ENCODE assay signal across 15 cellular contexts in genomic region chr4:119659576-119659975, GRCh38. TPM values are rescaled to one million over a fixed set of nuclear protein-coding genes. Genes with fewer than 3 reads are reported as not detected.
DNase-seq lines count a peak whose midpoint lies in the region; ATAC-seq and TF ChIP-seq lines count a peak whose summit lies in the region.
"Had no signal": no experiment of that assay in that cellular context is flagged by ENCODE, and none has a peak within 500 bp of the region (broad histone marks: within the 10 kb centered on the region; RNA-seq: fewer than 3 reads in every experiment).

No MANE protein-coding gene starts in this region.

- no peaks in the 10 kb centered on the region for H3K4me1 Mint-ChIP-seq in activated CD8-positive, alpha-beta T cell treated with anti-CD3 and anti-CD28 coated beads for 36 hours (ENCODE audit: low read depth)
- H3K4me1 Mint-ChIP-seq: B cell had no signal

- TF ChIP-seq CTCF in activated CD8-positive, alpha-beta T cell treated with anti-CD3 and anti-CD28 coated beads for 36 hours (IDR thresholded peaks at IDR 0.05) = no peak

- intact Hi-C loops in activated CD8-positive, alpha-beta T cell treated with anti-CD3 and anti-CD28 coated beads for 36 hours (cut with micrococcal nuclease) = no loop called here

- no peak overlapping the region for H3K27ac Mint-ChIP-seq in activated CD8-positive, alpha-beta T cell treated with anti-CD3 and anti-CD28 coated beads for 36 hours
- H3K27ac Mint-ChIP-seq: activated naive CD8-positive, alpha-beta T cell treated with anti-CD3 and anti-CD28 coated beads, Interleukin-2, amount 10 ng/mL, durations not matched to agents 7 days and 5 days; B cell had no signal

- H3K9me3 Mint-ChIP-seq in activated CD8-positive, alpha-beta T cell treated with anti-CD3 and anti-CD28 coated beads for 36 hours = no peaks in the 10 kb centered on the region
- H3K9me3 Mint-ChIP-seq: activated naive CD8-positive, alpha-beta T cell treated with anti-CD3 and anti-CD28 coated beads, Interleukin-2, amount 10 ng/mL, durations not matched to agents 7 days and 5 days had no signal

- H3K27ac ChIP-seq in substantia nigra (ENCODE audit: low read depth, low read length, poor library complexity, severe bottlenecking) = no peak overlapping the region
- H3K27ac ChIP-seq: colonic mucosa had no signal

- no peak for ATAC-seq in activated CD8-positive, alpha-beta T cell treated with anti-CD3 and anti-CD28 coated beads for 36 hours
- ATAC-seq in GM19395 (IDR thresholded peaks at IDR 0.05; ENCODE audit: unreplicated experiment) = no peak
- ATAC-seq: esophagus mucosa had no signal

- H3K36me3 Mint-ChIP-seq in activated CD8-positive, alpha-beta T cell treated with anti-CD3 and anti-CD28 coated beads for 36 hours (ENCODE audit: low read depth) = no peaks in the 10 kb centered on the region
- H3K36me3 Mint-ChIP-seq: activated naive CD8-positive, alpha-beta T cell treated with anti-CD3 and anti-CD28 coated beads, Interleukin-2, amount 10 ng/mL, durations not matched to agents 7 days and 5 days had no signal

- POLR2A ChIA-PET in activated CD8-positive, alpha-beta T cell treated with anti-CD3 and anti-CD28 coated beads for 36 hours (lab: Charles Lee) = interaction anchor here (0.9 kb wide), 1 partner anchor 32 kb away, joined by 3 read pairs; no protein-coding TSS in a partner anchor

- peaks cover 2% of the 10 kb centered on the region for H3K27me3 Mint-ChIP-seq in activated CD8-positive, alpha-beta T cell treated with anti-CD3 and anti-CD28 coated beads for 36 hours

- no peak overlapping the region for H3K4me3 Mint-ChIP-seq in activated CD8-positive, alpha-beta T cell treated with anti-CD3 and anti-CD28 coated beads for 36 hours
- H3K4me3 Mint-ChIP-seq: activated naive CD8-positive, alpha-beta T cell treated with anti-CD3 and anti-CD28 coated beads, Interleukin-2, amount 10 ng/mL, durations not matched to agents 7 days and 5 days; B cell had no signal

- CTCF ChIA-PET in activated CD8-positive, alpha-beta T cell treated with anti-CD3 and anti-CD28 coated beads for 36 hours (lab: Charles Lee) = interaction anchor here (0.7 kb wide), 1 partner anchor 31 kb away, joined by 3 read pairs; the partner anchor contains the start of gene PDE5A

- DNase-seq in A172 (ENCODE audit: low spot score) = peak; percentile 56
- peak; percentile 91 for DNase-seq in DMS53 (lab: John Stamatoyannopoulos, UW)
- peak; percentile 13 for DNase-seq in NCI-H345 treated with DMSO at 0.1 percent for 48 hours (lab: John Stamatoyannopoulos, UW; ENCODE audit: unreplicated experiment)
- DNase-seq in fibroblast of peridontal ligament (ENCODE audit: extremely low read depth) = peak; percentile 72
- DNase-seq in activated CD8-positive, alpha-beta T cell treated with anti-CD3 and anti-CD28 coated beads for 36 hours = no peak
- no peak for DNase-seq in middle frontal gyrus (ENCODE audit: extremely low spot score, low spot score)
- DNase-seq in substantia nigra (lab: John Stamatoyannopoulos, UW) = no peak
- DNase-seq: activated CD4-positive, CD25-positive, alpha-beta regulatory T cell; activated naive CD8-positive, alpha-beta T cell treated with anti-CD3 and anti-CD28 coated beads, Interleukin-2, amount 10 ng/mL, durations not matched to agents 7 days and 5 days; colonic mucosa; GF-D8; NCI-H1105 treated with DMSO at 0.1 percent for 48 hours had no signal

RNA-seq across cellular contexts. Expression of gene PDE5A, which starts 31.0 kb away (rescaled TPM):
- 7.0 and 9.9 TPM in 2 replicates for total RNA-seq in A172 (2014; rRNA removed; shearing (Covaris generic))
- total RNA-seq in activated CD8-positive, alpha-beta T cell treated with anti-CD3 and anti-CD28 coated beads for 36 hours = under 1 TPM; 0.22 to 0.32 TPM

Comparison
In these comparisons a context has a peak if more than half of its experiments do, and no peak if none do; other contexts are left out.
1. DNase-seq: peak in A172 (single experiment), DMS53 (single experiment), NCI-H345 treated with DMSO at 0.1 percent for 48 hours (single experiment) and fibroblast of peridontal ligament (single experiment); none in activated CD8-positive, alpha-beta T cell treated with anti-CD3 and anti-CD28 coated beads for 36 hours (single experiment), middle frontal gyrus (single experiment) and substantia nigra (0 of 49).